8 cellular contexts compared by ENCODE assay signal in genomic region chr3:101676219-101676764, GRCh38. TPM values are rescaled to one million over a fixed set of nuclear protein-coding genes. Genes with fewer than 3 reads are reported as not detected.
DNase-seq lines count a peak whose midpoint lies in the region; ATAC-seq and TF ChIP-seq lines count a peak whose summit lies in the region.

No MANE protein-coding gene starts in this region.

- H3K9ac ChIP-seq in iPS-18a (ENCODE audit: low read length) (peak overlapping the region; percentile 89), smooth muscle cell (ENCODE audit: low read depth) (peak overlapping the region; percentile 97)

- peak; percentile 69 for TF ChIP-seq POLR2A in Raji (IDR thresholded peaks at IDR 0.05; ENCODE audit: insufficient read depth, low read depth, low read length)

- TF ChIP-seq CTCF in smooth muscle cell (IDR thresholded peaks at IDR 0.05; ENCODE audit: borderline replicate concordance, insufficient read depth, poor library complexity, severe bottlenecking): no peak

- H2AFZ ChIP-seq in smooth muscle cell (ENCODE audit: low read depth): peak overlapping the region; percentile 86

- H3K4me2 ChIP-seq in smooth muscle cell: peak overlapping the region; percentile 94

- H3K4me1 ChIP-seq in iPS-18a (ENCODE audit: control insufficient read depth, low read depth, low read length): no peaks in the 10 kb centered on the region
- H3K4me1 ChIP-seq in smooth muscle cell (ENCODE audit: low read depth): peaks cover 20% of the 10 kb centered on the region

- no peaks in the 10 kb centered on the region for H3K27me3 ChIP-seq in iPS-18a (ENCODE audit: control insufficient read depth, insufficient read depth, low read length)
- no peaks in the 10 kb centered on the region for H3K27me3 ChIP-seq in smooth muscle cell (ENCODE audit: low read depth)

- peak overlapping the region; percentile 92 for H3K4me3 ChIP-seq in iPS-18a (ENCODE audit: low read length)
- H3K4me3 ChIP-seq in smooth muscle cell: peak overlapping the region; percentile 97

- ATAC-seq in GM18499 (IDR thresholded peaks at IDR 0.05; ENCODE audit: insufficient read depth, unreplicated experiment) (peak; percentile 53), HG02884 (IDR thresholded peaks at IDR 0.05; ENCODE audit: unreplicated experiment) (peak; percentile 79)

- WGBS in smooth muscle cell (ENCODE audit: low lambda C conversion rate): under 1% methylated on average over 41 of the region's 57 CpGs

- peaks cover 37% of the 10 kb centered on the region for H4K20me1 ChIP-seq in smooth muscle cell (ENCODE audit: low read depth)

- H3F3A ChIP-seq in smooth muscle cell (ENCODE audit: low read depth): peaks cover 31% of the 10 kb centered on the region

- peaks cover 44% of the 10 kb centered on the region for H3K79me2 ChIP-seq in smooth muscle cell (ENCODE audit: low read depth)

- peak overlapping the region; percentile 15 for H3K27ac ChIP-seq in iPS-18a (ENCODE audit: low read length)
- peak overlapping the region; percentile 93 for H3K27ac ChIP-seq in smooth muscle cell (ENCODE audit: low read depth)

- H3K9me3 ChIP-seq in iPS-18a (ENCODE audit: control insufficient read depth, low read depth, low read length) (no peaks in the 10 kb centered on the region), smooth muscle cell (replicated peaks; ENCODE audit: low read depth) (no peaks in the 10 kb centered on the region)

- peak; percentile 98 for DNase-seq in astrocyte of the hippocampus (ENCODE audit: low read depth, low spot score)
- no peak for DNase-seq in smooth muscle cell (lab: John Stamatoyannopoulos, UW; ENCODE audit: unreplicated experiment)
- DNase-seq in cortex of kidney (lab: John Stamatoyannopoulos, UW): no peak
- DNase-seq in NCI-H1436 treated with DMSO at 0.1 percent for 48 hours (lab: John Stamatoyannopoulos, UW): no peak

- H3K36me3 ChIP-seq in iPS-18a (ENCODE audit: control insufficient read depth, low read depth, low read length) (peaks cover 21% of the 10 kb centered on the region), smooth muscle cell (ENCODE audit: low read depth) (peaks cover 12% of the 10 kb centered on the region)

RNA-seq across cellular contexts. Expression of gene ZBTB11, which starts 0.6 kb away (rescaled TPM):
- 33.7 and 36.3 TPM in 2 replicates for total RNA-seq in smooth muscle cell
- 7.6 and 9.1 TPM in 2 replicates for polyA plus RNA-seq in smooth muscle cell

RNA-seq across cellular contexts. Expression of gene RPL24, which starts 10.2 kb away (rescaled TPM):
- total RNA-seq in smooth muscle cell: 1,956 and 2,011 TPM in 2 replicates
- polyA plus RNA-seq in smooth muscle cell: 452 and 518 TPM in 2 replicates

RNA-seq across cellular contexts. Expression of gene CEP97, which starts 48.1 kb away (rescaled TPM):
- 20.8 and 21.2 TPM in 2 replicates for total RNA-seq in smooth muscle cell
- 3.5 and 4.3 TPM in 2 replicates for polyA plus RNA-seq in smooth muscle cell
